Comparison of ENCODE assay signal across 8 cellular contexts in the genomic region with DNA sequence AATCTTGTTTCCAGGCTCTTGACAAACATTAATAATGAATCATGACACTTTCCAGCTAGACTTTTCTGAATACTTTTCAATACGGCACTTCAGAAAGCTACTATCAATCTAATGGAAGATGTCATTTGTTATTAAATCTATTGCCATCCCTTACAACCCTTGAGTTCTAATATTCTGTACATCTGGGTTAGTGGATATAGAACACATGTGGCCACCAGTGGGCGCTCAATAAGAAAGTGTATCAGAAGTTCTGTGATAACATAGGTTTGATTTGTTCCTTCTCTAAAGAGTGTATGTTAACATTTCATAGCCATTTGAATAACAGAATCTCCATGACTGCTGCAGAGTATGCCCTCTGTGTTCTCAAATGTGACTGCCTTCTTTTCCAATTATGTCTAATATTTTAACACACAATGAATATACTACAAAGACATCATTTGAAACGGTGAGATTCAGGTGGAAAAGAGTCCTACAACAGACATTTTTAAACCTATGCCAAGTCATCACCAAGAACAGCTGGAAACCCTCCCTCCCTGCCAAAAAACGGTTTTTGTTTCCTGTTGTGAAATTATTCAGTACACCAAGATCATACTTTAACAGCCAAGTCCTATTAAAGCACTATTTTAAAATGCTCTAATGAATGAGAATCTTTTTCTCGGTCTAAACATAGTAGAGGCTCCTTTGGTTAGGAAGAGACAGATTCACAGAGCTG. TPM values are rescaled to one million over a fixed set of nuclear protein-coding genes. Genes with fewer than 3 reads are reported as not detected.
A peak's percentile ranks its signal among the peaks of the same experiment; 100 is the strongest.
DNase-seq lines count a peak whose midpoint lies in the region; ATAC-seq and TF ChIP-seq lines count a peak whose summit lies in the region.

No MANE protein-coding gene starts in this region.

- no peaks in the 10 kb centered on the region for H3K9me3 Mint-ChIP-seq in glutamatergic neuron (ENCODE audit: unreplicated experiment)

- no peaks in the 10 kb centered on the region for H3K27me3 Mint-ChIP-seq in glutamatergic neuron (ENCODE audit: unreplicated experiment)

- no peak overlapping the region for H3K4me3 ChIP-seq in NB4 (ENCODE audit: low read depth, low read length)

- no peak overlapping the region for H3K4me3 Mint-ChIP-seq in glutamatergic neuron (ENCODE audit: unreplicated experiment)

- no peak for ATAC-seq in GM18870 (IDR thresholded peaks at IDR 0.05; ENCODE audit: unreplicated experiment)

- no peak for TF ChIP-seq POLR2A in NB4 (IDR thresholded peaks at IDR 0.05; ENCODE audit: extremely low read depth, insufficient read length)

- DNase-seq in NCI-H1436 (lab: John Stamatoyannopoulos, UW) = peak; percentile 29
- DNase-seq in NCI-H1436 treated with DMSO at 0.1 percent for 48 hours (lab: John Stamatoyannopoulos, UW) = no peak
- DNase-seq in NB4 (ENCODE audit: low read depth) = peak; percentile 44
- peak; percentile 22 for DNase-seq in activated CD8-positive, alpha-beta memory T cell treated with anti-CD3 and anti-CD28 coated beads, Interleukin-2, amount 50 U/mL, for 4 hours
- peak; percentile 50 for DNase-seq in glutamatergic neuron
- DNase-seq in stimulated activated CD4-positive, alpha-beta T cell treated with anti-CD3 and anti-CD28 coated beads, Interleukin-12 subunit alpha, Interleukin-12 subunit beta, amount 100 ng/mL, for 4 hours = peak; percentile 40
- no peak for DNase-seq in effector CD4-positive, alpha-beta T cell

- H3K4me1 Mint-ChIP-seq in glutamatergic neuron (ENCODE audit: low read depth, unreplicated experiment) = no peaks in the 10 kb centered on the region

- H3K27ac Mint-ChIP-seq in glutamatergic neuron (ENCODE audit: unreplicated experiment) = no peak overlapping the region

- H3K36me3 Mint-ChIP-seq in glutamatergic neuron (ENCODE audit: unreplicated experiment) = no peaks in the 10 kb centered on the region

- peak; percentile 62 for TF ChIP-seq CTCF in NB4 (IDR thresholded peaks at IDR 0.05; ENCODE audit: low read depth, low read length)
- TF ChIP-seq CTCF in glutamatergic neuron (IDR thresholded peaks at IDR 0.05; ENCODE audit: partially characterized antibody, unreplicated experiment) = peak; percentile 65

RNA-seq across cellular contexts. Expression of a gene that starts 22.2 kb away (rescaled TPM):
- not detected for total RNA-seq in glutamatergic neuron (ENCODE audit: unreplicated experiment)

Comparison
In these comparisons a context has a peak if more than half of its experiments do, and no peak if none do; other contexts are left out.
1. DNase-seq: peak in NCI-H1436 (single experiment), NB4 (single experiment), activated CD8-positive, alpha-beta memory T cell treated with anti-CD3 and anti-CD28 coated beads, Interleukin-2, amount 50 U/mL, for 4 hours (single experiment), glutamatergic neuron (single experiment) and stimulated activated CD4-positive, alpha-beta T cell treated with anti-CD3 and anti-CD28 coated beads, Interleukin-12 subunit alpha, Interleukin-12 subunit beta, amount 100 ng/mL, for 4 hours (single experiment); none in NCI-H1436 treated with DMSO at 0.1 percent for 48 hours (single experiment) and effector CD4-positive, alpha-beta T cell (single experiment).